In the genomic region with DNA sequence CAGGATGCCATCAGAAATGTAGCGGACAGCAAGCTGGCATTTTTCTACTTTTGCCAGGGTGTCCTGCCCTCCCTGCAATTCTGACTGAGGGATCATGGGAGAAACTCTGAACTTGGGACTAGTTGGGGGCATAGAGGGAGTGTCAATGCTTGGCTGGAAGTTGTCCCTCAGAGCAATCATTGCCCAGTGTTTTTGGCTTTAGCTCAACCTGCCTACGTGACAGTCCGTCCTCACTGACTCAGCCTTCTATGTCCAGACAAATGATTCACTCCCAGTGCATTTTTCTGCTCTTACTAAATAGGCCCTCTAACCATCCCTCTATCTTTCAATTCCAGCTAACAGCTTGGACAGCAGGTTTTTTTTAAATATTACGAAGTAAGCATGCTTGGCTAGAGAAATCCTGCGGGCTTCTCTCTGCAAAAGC, we compare ENCODE assay signal across 15 cellular contexts.
DNase-seq lines count a peak whose midpoint lies in the region; ATAC-seq and FAIRE-seq lines count a peak whose summit lies in the region.
"Had no signal": no experiment of that assay in that cellular context is flagged by ENCODE, and none has a peak within 500 bp of the region (broad histone marks: within the 10 kb centered on the region; RNA-seq: fewer than 3 reads in every experiment).

No MANE protein-coding gene starts in this region.

- peak; percentile 89 for ATAC-seq in left lobe of liver
- ATAC-seq in GM19395 (IDR thresholded peaks at IDR 0.05; ENCODE audit: unreplicated experiment) = no peak
- ATAC-seq: activated CD8-positive, alpha-beta T cell treated with anti-CD3 and anti-CD28 coated beads, Interleukin-2, amount 10 ng/mL, durations not matched to agents 7 days and 5 days; stimulated activated effector memory CD8-positive, alpha-beta T cell treated with anti-CD3 and anti-CD28 coated beads, Interleukin-12 subunit alpha, Interleukin-12 subunit beta, amount 100 ng/mL, for 72 hours had no signal

- H3K36me3 Mint-ChIP-seq in CD4-positive, alpha-beta memory T cell = no peaks in the 10 kb centered on the region
- H3K36me3 Mint-ChIP-seq: stimulated activated effector memory CD8-positive, alpha-beta T cell treated with anti-CD3 and anti-CD28 coated beads, Interleukin-12 subunit alpha, Interleukin-12 subunit beta, amount 100 ng/mL, for 72 hours had no signal

- no peaks in the 10 kb centered on the region for H3K27me3 Mint-ChIP-seq in CD4-positive, alpha-beta memory T cell
- H3K27me3 Mint-ChIP-seq: dendritic cell treated with granulocyte-macrophage colony-stimulating factor and Interleukin-4, amounts not matched to agents 40 ng/mL and 50 ng/mL, for 4 days had no signal

- H3K9me3 Mint-ChIP-seq in CD4-positive, alpha-beta memory T cell = peaks cover 0 to 6% (median 0%) of the 10 kb centered on the region in 8 donors
- H3K9me3 Mint-ChIP-seq: dendritic cell treated with granulocyte-macrophage colony-stimulating factor and Interleukin-4, amounts not matched to agents 40 ng/mL and 50 ng/mL, for 4 days had no signal

- no peak overlapping the region for H3K27ac Mint-ChIP-seq in CD4-positive, alpha-beta memory T cell
- H3K27ac Mint-ChIP-seq: activated CD8-positive, alpha-beta T cell treated with anti-CD3 and anti-CD28 coated beads, Interleukin-2, amount 10 ng/mL, durations not matched to agents 7 days and 5 days; dendritic cell treated with granulocyte-macrophage colony-stimulating factor and Interleukin-4, amounts not matched to agents 40 ng/mL and 50 ng/mL, for 4 days; stimulated activated effector memory CD8-positive, alpha-beta T cell treated with anti-CD3 and anti-CD28 coated beads, Interleukin-12 subunit alpha, Interleukin-12 subunit beta, amount 100 ng/mL, for 72 hours had no signal

- CTCF ChIA-PET in CD4-positive, alpha-beta memory T cell (lab: Charles Lee; ENCODE audit: partially characterized antibody) = no interaction called here

- intact Hi-C loops in CD4-positive, alpha-beta memory T cell (cut with micrococcal nuclease) = no loop called here

- H3K27ac ChIP-seq in CD4-positive, alpha-beta memory T cell (ENCODE audit: low read depth, low read length) = no peak overlapping the region
- H3K27ac ChIP-seq: HL-60 had no signal

- H3K4me3 ChIP-seq in CD4-positive, alpha-beta memory T cell (ENCODE audit: low read length in 2 of 2) = no peak overlapping the region

- H3K36me3 ChIP-seq in CD4-positive, alpha-beta memory T cell (ENCODE audit: insufficient read depth, low read length) = no peaks in the 10 kb centered on the region

- FAIRE-seq in HTR-8/SVneo (lab: Jason Lieb, UNC) = peak; percentile 80

- H3K4me3 Mint-ChIP-seq in CD4-positive, alpha-beta memory T cell = no peak overlapping the region
- H3K4me3 Mint-ChIP-seq: activated CD8-positive, alpha-beta T cell treated with anti-CD3 and anti-CD28 coated beads, Interleukin-2, amount 10 ng/mL, durations not matched to agents 7 days and 5 days; dendritic cell treated with granulocyte-macrophage colony-stimulating factor and Interleukin-4, amounts not matched to agents 40 ng/mL and 50 ng/mL, for 4 days; stimulated activated effector memory CD8-positive, alpha-beta T cell treated with anti-CD3 and anti-CD28 coated beads, Interleukin-12 subunit alpha, Interleukin-12 subunit beta, amount 100 ng/mL, for 72 hours had no signal

- DNase-seq in AG08396 (ENCODE audit: low spot score) (peak; percentile 1), HTR-8/SVneo (ENCODE audit: insufficient read length, low spot score) (peak; percentile 32), cerebellar cortex (ENCODE audit: low spot score) (peak; percentile 41), left lobe of liver (ENCODE audit: low spot score) (peak; percentile 90), NCI-H2227 treated with DMSO at 0.1 percent for 48 hours (lab: John Stamatoyannopoulos, UW) (no peak), MV-4-11 (lab: John Stamatoyannopoulos, UW) (no peak)
- DNase-seq in CD4-positive, alpha-beta memory T cell = no peak
- DNase-seq: activated CD8-positive, alpha-beta T cell treated with anti-CD3 and anti-CD28 coated beads, Interleukin-2, amount 10 ng/mL, durations not matched to agents 7 days and 5 days; activated naive CD4-positive, alpha-beta T cell; RPMI8226; stimulated activated CD4-positive, alpha-beta T cell treated with anti-CD3 and anti-CD28 coated beads, Interleukin-2, amount 100 ng/mL, for 24 hours had no signal

- no peaks in the 10 kb centered on the region for H3K27me3 ChIP-seq in CD4-positive, alpha-beta memory T cell (ENCODE audit: insufficient read depth, low read length)

- no peaks in the 10 kb centered on the region for H3K9me3 ChIP-seq in CD4-positive, alpha-beta memory T cell (ENCODE audit: control insufficient read depth in 1 of 2, low read length in 2 of 2)

- no peaks in the 10 kb centered on the region for H3K4me1 Mint-ChIP-seq in CD4-positive, alpha-beta memory T cell
- H3K4me1 Mint-ChIP-seq: stimulated activated effector memory CD8-positive, alpha-beta T cell treated with anti-CD3 and anti-CD28 coated beads, Interleukin-12 subunit alpha, Interleukin-12 subunit beta, amount 100 ng/mL, for 72 hours had no signal

- POLR2A ChIA-PET in CD4-positive, alpha-beta memory T cell (lab: Charles Lee; ENCODE audit: partially characterized antibody) = no interaction called here

- H3K4me1 ChIP-seq in CD4-positive, alpha-beta memory T cell (ENCODE audit: insufficient read depth, low read length) = no peaks in the 10 kb centered on the region

Comparison
In these comparisons a context has a peak if more than half of its experiments do, and no peak if none do; other contexts are left out.
1. DNase-seq: peak in AG08396 (single experiment), HTR-8/SVneo (single experiment), cerebellar cortex (single experiment) and left lobe of liver (single experiment); none in NCI-H2227 treated with DMSO at 0.1 percent for 48 hours (single experiment), CD4-positive, alpha-beta memory T cell (0 of 5) and MV-4-11 (single experiment).